In genomic region chr20:57851025-57851682, GRCh38 we compare ENCODE assay signal across 22 cellular contexts.
"Had no signal": no experiment of that assay in that cellular context is flagged by ENCODE, and none has a peak within 500 bp of the region (broad histone marks: within the 10 kb centered on the region; RNA-seq: fewer than 3 reads in every experiment).

No MANE protein-coding gene starts in this region.

- H3K4me1 Mint-ChIP-seq: activated CD4-positive, alpha-beta T cell treated with anti-CD3 and anti-CD28 coated beads for 36 hours; naive thymus-derived CD8-positive, alpha-beta T cell had no signal

- DNase-seq: activated CD4-positive, alpha-beta memory T cell treated with anti-CD3 and anti-CD28 coated beads, Interleukin-2, amount 10 ng/mL, durations not matched to agents 7 days and 5 days; activated CD4-positive, alpha-beta T cell treated with anti-CD3 and anti-CD28 coated beads for 36 hours; activated gamma-delta T cell; activated T-cell treated with anti-CD3 and anti-CD28 coated beads, Interleukin-2, amount 50 U/mL, for 72 hours; amniotic stem cell; central memory CD4-positive, alpha-beta T cell; colonic mucosa; effector CD4-positive, alpha-beta T cell; foreskin fibroblast; mesenchymal stem cell; naive thymus-derived CD8-positive, alpha-beta T cell; posterior cingulate gyrus; spleen; stomach; T-helper 1 cell; testis had no signal

- H3K36me3 Mint-ChIP-seq: activated naive CD4-positive, alpha-beta T cell treated with anti-CD3 and anti-CD28 coated beads, Interleukin-2, amount 50 U/mL, for 72 hours; naive thymus-derived CD8-positive, alpha-beta T cell had no signal

- H3K27me3 ChIP-seq: colonic mucosa, spleen, stomach, testis, upper lobe of left lung had no signal

- H3K27ac ChIP-seq: colonic mucosa, neutrophil, right lobe of liver, spleen, stomach, testis, upper lobe of left lung, VCaP had no signal

- H3K4me3 ChIP-seq: colonic mucosa, right lobe of liver, spleen, stomach, testis, upper lobe of left lung had no signal

- H3K9me3 ChIP-seq: colonic mucosa, neutrophil, right lobe of liver, spleen, stomach, testis, upper lobe of left lung had no signal

- H3K36me3 ChIP-seq: colonic mucosa, neutrophil, right lobe of liver, spleen, stomach, upper lobe of left lung had no signal

- H3K9me3 Mint-ChIP-seq: activated CD4-positive, alpha-beta memory T cell treated with anti-CD3 and anti-CD28 coated beads, Interleukin-2, amount 10 ng/mL, durations not matched to agents 7 days and 5 days; activated naive CD4-positive, alpha-beta T cell treated with anti-CD3 and anti-CD28 coated beads, Interleukin-2, amount 50 U/mL, for 72 hours; activated T-cell treated with anti-CD3 and anti-CD28 coated beads, Interleukin-2, amount 50 U/mL, for 72 hours had no signal

- H3K4me1 ChIP-seq: colonic mucosa, right lobe of liver, spleen, stomach, testis, upper lobe of left lung had no signal

- H3K4me3 Mint-ChIP-seq: activated CD4-positive, alpha-beta memory T cell treated with anti-CD3 and anti-CD28 coated beads, Interleukin-2, amount 10 ng/mL, durations not matched to agents 7 days and 5 days; activated CD4-positive, alpha-beta T cell treated with anti-CD3 and anti-CD28 coated beads for 36 hours; activated T-cell treated with anti-CD3 and anti-CD28 coated beads, Interleukin-2, amount 50 U/mL, for 72 hours; naive thymus-derived CD8-positive, alpha-beta T cell had no signal

- ATAC-seq: activated CD4-positive, alpha-beta T cell treated with anti-CD3 and anti-CD28 coated beads for 36 hours; activated naive CD4-positive, alpha-beta T cell treated with anti-CD3 and anti-CD28 coated beads, Interleukin-2, amount 50 U/mL, for 72 hours; activated T-cell treated with anti-CD3 and anti-CD28 coated beads, Interleukin-2, amount 50 U/mL, for 72 hours; naive thymus-derived CD8-positive, alpha-beta T cell; right lobe of liver; SK-N-SH treated with all-trans-retinoic acid at 6 μM for 48 hours had no signal

- H3K27ac Mint-ChIP-seq: activated CD4-positive, alpha-beta memory T cell treated with anti-CD3 and anti-CD28 coated beads, Interleukin-2, amount 10 ng/mL, durations not matched to agents 7 days and 5 days; activated CD4-positive, alpha-beta T cell treated with anti-CD3 and anti-CD28 coated beads for 36 hours; activated naive CD4-positive, alpha-beta T cell treated with anti-CD3 and anti-CD28 coated beads, Interleukin-2, amount 50 U/mL, for 72 hours; activated T-cell treated with anti-CD3 and anti-CD28 coated beads, Interleukin-2, amount 50 U/mL, for 72 hours; naive thymus-derived CD8-positive, alpha-beta T cell had no signal
